ENCODE assay signal across 8 cellular contexts in genomic region chr4:1869530-1870327, GRCh38. TPM values are rescaled to one million over a fixed set of nuclear protein-coding genes. Genes with fewer than 3 reads are reported as not detected.
DNase-seq lines count a peak whose midpoint lies in the region; ATAC-seq, FAIRE-seq and TF ChIP-seq lines count a peak whose summit lies in the region.

No MANE protein-coding gene starts in this region.

- FAIRE-seq in small intestine (lab: Jason Lieb, UNC), result no peak

- H3K9ac ChIP-seq in SK-N-MC (ENCODE audit: insufficient read length), result peak overlapping the region; percentile 93

- WGBS in gastroesophageal sphincter (ENCODE audit: low coverage in 1 of 2), 2 donors, result 69 to 82% methylated on average over 8 to 13 of the region's 19 CpGs
- WGBS in small intestine, 3 donors, result 32 to 43% (median 34%) methylated on average over 19 of the region's 19 CpGs

- H3K4me3 ChIP-seq in GM12875 (ENCODE audit: low read depth, low read length) (peak overlapping the region; percentile 78), HAP-1 (peak overlapping the region; percentile 40), SK-N-MC (peak overlapping the region; percentile 88), gastroesophageal sphincter (peak overlapping the region; percentile 84 to 94), small intestine (ENCODE audit: low read depth in 1 of 2, low read length in 2 of 2) (peak overlapping the region in 1 of 2 donors; percentile 100)

- H3K9me3 ChIP-seq in HAP-1, result no peaks in the 10 kb centered on the region
- H3K9me3 ChIP-seq in SK-N-MC (ENCODE audit: low read depth, low read length), result no peaks in the 10 kb centered on the region
- no peaks in the 10 kb centered on the region for H3K9me3 ChIP-seq in gastroesophageal sphincter
- no peaks in the 10 kb centered on the region for H3K9me3 ChIP-seq in small intestine (ENCODE audit: control insufficient read depth, low read depth)

- no peak for TF ChIP-seq POLR2A in gastroesophageal sphincter (IDR thresholded peaks at IDR 0.05)

- TF ChIP-seq CTCF in GM12875 (IDR thresholded peaks at IDR 0.05; ENCODE audit: borderline replicate concordance, insufficient read depth, low read depth, low read length) (no peak), gastroesophageal sphincter (IDR thresholded peaks at IDR 0.05) (no peak)

- ATAC-seq in gastroesophageal sphincter, result no peak

- H3K4me1 ChIP-seq in HAP-1, result peaks cover 26% of the 10 kb centered on the region
- H3K4me1 ChIP-seq in gastroesophageal sphincter, result peaks cover 0 to 28% (median 8%) of the 10 kb centered on the region in 3 donors
- peaks cover 0 to 17% of the 10 kb centered on the region in 2 donors for H3K4me1 ChIP-seq in small intestine (ENCODE audit: control insufficient read depth in 2 of 2, insufficient read depth in 1 of 2, low read depth in 1 of 2, low read length in 1 of 2)

- in situ Hi-C loops in HAP-1 (cut with MboI; ENCODE audit: low sequenced_read_pairs), result no loop called here

- H3K36me3 ChIP-seq in HAP-1 (replicated peaks), result no peaks in the 10 kb centered on the region; the same call in none of the 2 replicates
- H3K36me3 ChIP-seq in SK-N-MC (ENCODE audit: insufficient read depth, low read length), result peaks cover 10% of the 10 kb centered on the region; the same call in 1 of the 2 replicates
- no peaks in the 10 kb centered on the region for H3K36me3 ChIP-seq in gastroesophageal sphincter
- H3K36me3 ChIP-seq in small intestine (ENCODE audit: control insufficient read depth in 2 of 2, insufficient read depth in 2 of 2, low read length in 2 of 2), result no peaks in the 10 kb centered on the region

- DNase-seq in HAP-1 (ENCODE audit: low spot score in 2 of 2) (no peak), SK-N-MC (ENCODE audit: low read depth, low spot score) (no peak), small intestine (no peak), GOT3 (lab: John Stamatoyannopoulos, UW) (no peak), C1 segment of cervical spinal cord (lab: John Stamatoyannopoulos, UW) (no peak), NK-92 (lab: John Stamatoyannopoulos, UW; ENCODE audit: unreplicated experiment) (no peak)

- H3K27me3 ChIP-seq in HAP-1 (ENCODE audit: low read depth), result no peaks in the 10 kb centered on the region
- H3K27me3 ChIP-seq in gastroesophageal sphincter, result peaks cover 30% of the 10 kb centered on the region
- no peaks in the 10 kb centered on the region for H3K27me3 ChIP-seq in small intestine (ENCODE audit: control insufficient read depth in 2 of 2, insufficient read depth in 2 of 2, low read length in 2 of 2)

- peak overlapping the region; percentile 97; the same call in 1 of the 2 replicates for H3K27ac ChIP-seq in SK-N-MC
- H3K27ac ChIP-seq in gastroesophageal sphincter, result peak overlapping the region; percentile 96 to 100 (median 99)
- peak overlapping the region; percentile 97 to 100 for H3K27ac ChIP-seq in small intestine (ENCODE audit: low read depth in 1 of 2, low read length in 1 of 2)

- TF ChIP-seq EP300 in gastroesophageal sphincter (IDR thresholded peaks at IDR 0.05), result no peak

RNA-seq across cellular contexts. Expression of gene NSD2, which starts 1.5 kb away (rescaled TPM):
- 10 to 100 TPM; 37.8 to 47.3 (median 39.4) TPM for total RNA-seq in gastroesophageal sphincter
- 10 to 100 TPM in 2 of 3 donors, 1 to 10 TPM in 1; 8.4 to 34.3 (median 10.7) TPM for polyA plus RNA-seq in small intestine

RNA-seq across cellular contexts. Expression of gene LETM1, which starts 13.8 kb away (rescaled TPM):
- total RNA-seq in gastroesophageal sphincter, result 10 to 100 TPM; 24.0 to 29.2 (median 26.9) TPM
- 10 to 100 TPM; 19.7 to 28.5 (median 21.3) TPM for polyA plus RNA-seq in small intestine
